ENCODE assay signal across 1 cellular context in genomic region chr12:48110691-48111315, GRCh38.
TF ChIP-seq lines count a peak whose summit lies in the region.

No MANE protein-coding gene starts in this region.

TF ChIP-seq in H1, 55 proteins besides CTCF, POLR2A, EP300 and RAD21:
- TF ChIP-seq CTBP2 (IDR thresholded peaks at IDR 0.05; ENCODE audit: borderline replicate concordance, insufficient read depth, insufficient read length, low read length) (no peak), KDM1A (IDR thresholded peaks at IDR 0.05; ENCODE audit: borderline replicate concordance, low read length) (no peak), JUND (IDR thresholded peaks at IDR 0.05; ENCODE audit: low read length) (0 out of 2 replicates have a peak, but pooled peaks have one; percentile 34)
- TF ChIP-seq, protein P1, sequence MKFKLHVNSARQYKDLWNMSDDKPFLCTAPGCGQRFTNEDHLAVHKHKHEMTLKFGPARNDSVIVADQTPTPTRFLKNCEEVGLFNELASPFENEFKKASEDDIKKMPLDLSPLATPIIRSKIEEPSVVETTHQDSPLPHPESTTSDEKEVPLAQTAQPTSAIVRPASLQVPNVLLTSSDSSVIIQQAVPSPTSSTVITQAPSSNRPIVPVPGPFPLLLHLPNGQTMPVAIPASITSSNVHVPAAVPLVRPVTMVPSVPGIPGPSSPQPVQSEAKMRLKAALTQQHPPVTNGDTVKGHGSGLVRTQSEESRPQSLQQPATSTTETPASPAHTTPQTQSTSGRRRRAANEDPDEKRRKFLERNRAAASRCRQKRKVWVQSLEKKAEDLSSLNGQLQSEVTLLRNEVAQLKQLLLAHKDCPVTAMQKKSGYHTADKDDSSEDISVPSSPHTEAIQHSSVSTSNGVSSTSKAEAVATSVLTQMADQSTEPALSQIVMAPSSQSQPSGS (IDR thresholded peaks at IDR 0.05; ENCODE audit: low read length): no peak
